In genomic region chr20:10660661-10661060, GRCh38 we compare ENCODE assay signal across 11 cellular contexts. TPM values are rescaled to one million over a fixed set of nuclear protein-coding genes. Genes with fewer than 3 reads are reported as not detected.
DNase-seq lines count a peak whose midpoint lies in the region; TF ChIP-seq lines count a peak whose summit lies in the region.
"Had no signal": no experiment of that assay in that cellular context is flagged by ENCODE, and none has a peak within 500 bp of the region (broad histone marks: within the 10 kb centered on the region; RNA-seq: fewer than 3 reads in every experiment).

No MANE protein-coding gene starts in this region.

- peak overlapping the region; percentile 19 for H3K4me2 ChIP-seq in skeletal muscle satellite cell (ENCODE audit: low read length)
- H3K4me2 ChIP-seq: BLaER1 had no signal

- no peaks in the 10 kb centered on the region for H3K27me3 ChIP-seq in brain microvascular endothelial cell (replicated peaks)
- no peaks in the 10 kb centered on the region for H3K27me3 ChIP-seq in skeletal muscle satellite cell (ENCODE audit: control insufficient read depth, insufficient read depth, low read length)
- no peaks in the 10 kb centered on the region for H3K27me3 ChIP-seq in esophagus muscularis mucosa
- H3K27me3 ChIP-seq: BLaER1 had no signal

- in situ Hi-C loops in brain microvascular endothelial cell (cut with HindIII; ENCODE audit: low pct_ligation_motif_present, low sequenced_read_pairs): no loop called here
- in situ Hi-C loops in G401 (cut with HindIII; ENCODE audit: low sequenced_read_pairs): no loop called here

- H3K27ac ChIP-seq in brain microvascular endothelial cell: peak overlapping the region; percentile 8
- peak overlapping the region in 2 of 4 donors; percentile 31 to 57 for H3K27ac ChIP-seq in esophagus muscularis mucosa (replicated peaks in 1 of 4)
- H3K27ac ChIP-seq: BLaER1 had no signal

- 79% methylated on average over 11 of the region's 11 CpGs for WGBS in esophagus muscularis mucosa

- peak; percentile 38 for DNase-seq in ELR (ENCODE audit: low read depth)
- DNase-seq in brain microvascular endothelial cell: no peak
- peak; percentile 79 for DNase-seq in kidney tubule cell (ENCODE audit: low spot score)
- DNase-seq in Kasumi-1 (lab: John Stamatoyannopoulos, UW): no peak
- DNase-seq in G401 (ENCODE audit: low spot score): no peak
- DNase-seq in nucleus accumbens (lab: John Stamatoyannopoulos, UW): no peak
- DNase-seq in esophagus muscularis mucosa (ENCODE audit: extremely low spot score): no peak
- DNase-seq: activated CD8-positive, alpha-beta memory T cell treated with anti-CD3 and anti-CD28 coated beads for 24 hours; dermis blood vessel endothelial cell had no signal

- no peaks in the 10 kb centered on the region for H3K9me3 ChIP-seq in skeletal muscle satellite cell (replicated peaks; ENCODE audit: low read length)
- no peaks in the 10 kb centered on the region for H3K9me3 ChIP-seq in esophagus muscularis mucosa
- H3K9me3 ChIP-seq: BLaER1 had no signal

- H3K4me3 ChIP-seq in brain microvascular endothelial cell (ENCODE audit: low read depth, low read length) (no peak overlapping the region), skeletal muscle satellite cell (ENCODE audit: low read length) (no peak overlapping the region), esophagus muscularis mucosa (no peak overlapping the region)
- H3K4me3 ChIP-seq: BLaER1 had no signal

- H3K9ac ChIP-seq in skeletal muscle satellite cell (ENCODE audit: low read depth, low read length): no peak overlapping the region
- H3K9ac ChIP-seq: BLaER1 had no signal

- no peak for TF ChIP-seq POLR2A in esophagus muscularis mucosa (IDR thresholded peaks at IDR 0.05; ENCODE audit: low read depth)

- no peak for TF ChIP-seq EP300 in esophagus muscularis mucosa (IDR thresholded peaks at IDR 0.05)

- TF ChIP-seq CTCF in brain microvascular endothelial cell (IDR thresholded peaks at IDR 0.05; ENCODE audit: low read depth, low read length, missing control alignments) (no peak), esophagus muscularis mucosa (IDR thresholded peaks at IDR 0.05) (no peak)

- H3K4me1 ChIP-seq in skeletal muscle satellite cell (ENCODE audit: control insufficient read depth, insufficient read depth, low read length) (peaks cover 26% of the 10 kb centered on the region), esophagus muscularis mucosa (peaks cover 39 to 56% (median 49%) of the 10 kb centered on the region in 4 donors)
- H3K4me1 ChIP-seq: BLaER1 had no signal

- intact Hi-C loops in esophagus muscularis mucosa (cut with DNase I): loop anchor here (10.0 kb wide), 1 partner anchor 614 kb away; no protein-coding TSS in a partner anchor

- H3K36me3 ChIP-seq in brain microvascular endothelial cell (replicated peaks) (peaks cover 74% of the 10 kb centered on the region), skeletal muscle satellite cell (ENCODE audit: insufficient read depth, low read length) (peaks cover 28% of the 10 kb centered on the region), esophagus muscularis mucosa (peaks cover 14 to 85% (median 43%) of the 10 kb centered on the region in 4 donors)
- H3K36me3 ChIP-seq: BLaER1 had no signal

RNA-seq across cellular contexts. Expression of gene JAG1, which starts 13.1 kb away (rescaled TPM):
- 11.1 and 15.2 TPM in 2 replicates for total RNA-seq in skeletal muscle satellite cell (2012; rRNA removed)
- 0.06 TPM in 1 of 2 replicates, not detected in the other for total RNA-seq in G401 (2014; rRNA removed; shearing (Covaris generic))
- total RNA-seq in esophagus muscularis mucosa: 10 to 100 TPM; 30.7 to 41.9 (median 36.3) TPM

Comparison
In these comparisons a context has a peak if more than half of its experiments do, and no peak if none do; other contexts are left out.
1. DNase-seq: peak in ELR (single experiment) and kidney tubule cell (single experiment); none in brain microvascular endothelial cell (single experiment), Kasumi-1 (0 of 2), G401 (single experiment), nucleus accumbens (0 of 56) and esophagus muscularis mucosa (single experiment).
2. RNA of gene JAG1, which starts 13.1 kb away (total RNA-seq): 30.7 to 41.9 TPM in esophagus muscularis mucosa; 0.06 TPM in G401; every median in the first group is over 10 times any median in the second.